ENCODE assay signal across 8 cellular contexts in the genomic region with DNA sequence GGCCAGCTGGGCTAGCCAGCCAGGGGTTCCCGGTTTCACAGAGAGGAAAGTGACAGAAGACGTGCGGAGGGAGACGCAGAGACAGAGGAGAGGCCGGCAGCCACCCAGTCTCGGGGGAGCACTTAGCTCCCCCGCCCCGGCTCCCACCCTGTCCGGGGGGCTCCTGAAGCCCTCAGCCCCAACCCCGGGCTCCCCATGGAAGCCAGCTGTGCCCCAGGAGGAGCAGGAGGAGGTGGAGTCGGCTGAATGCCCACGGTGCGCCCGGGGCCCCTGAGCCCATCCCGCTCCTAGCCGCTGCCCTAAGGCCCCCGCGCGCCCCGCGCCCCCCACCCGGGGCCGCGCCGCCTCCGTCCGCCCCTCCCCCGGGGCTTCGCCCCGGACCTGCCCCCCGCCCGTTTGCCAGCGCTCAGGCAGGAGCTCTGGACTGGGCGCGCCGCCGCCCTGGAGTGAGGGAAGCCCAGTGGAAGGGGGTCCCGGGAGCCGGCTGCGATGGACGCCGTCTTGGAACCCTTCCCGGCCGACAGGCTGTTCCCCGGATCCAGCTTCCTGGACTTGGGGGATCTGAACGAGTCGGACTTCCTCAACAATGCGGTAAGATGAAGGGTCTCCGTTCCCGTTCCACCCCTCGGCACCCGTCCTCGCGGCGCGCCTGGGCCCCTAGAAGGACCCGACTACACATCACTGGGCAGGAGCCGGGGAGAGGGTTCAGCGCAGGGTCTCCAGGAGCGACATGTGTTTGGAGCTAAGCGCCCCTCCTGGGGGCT. TPM values are rescaled to one million over a fixed set of nuclear protein-coding genes. Genes with fewer than 3 reads are reported as not detected.
DNase-seq lines count a peak whose midpoint lies in the region; ATAC-seq lines count a peak whose summit lies in the region.

Gene CREB3L1 (plus strand): TSS at position 40 of the 764 bp plus-strand sequence. CDS start 450 bp downstream, at position 490.

- H3K36me3 Mint-ChIP-seq in CD8-positive, alpha-beta memory T cell: peaks cover 0 to 2% (median 0%) of the 10 kb centered on the region in 3 donors
- H3K36me3 Mint-ChIP-seq in naive thymus-derived CD8-positive, alpha-beta T cell: no peaks in the 10 kb centered on the region
- H3K36me3 Mint-ChIP-seq in activated CD4-positive, alpha-beta T cell treated with anti-CD3 and anti-CD28 coated beads for 36 hours (ENCODE audit: low read depth): no peaks in the 10 kb centered on the region

- H3K4me1 ChIP-seq in CD8-positive, alpha-beta memory T cell (ENCODE audit: insufficient read depth, low read length): no peaks in the 10 kb centered on the region
- H3K4me1 ChIP-seq in HUES48 (ENCODE audit: control insufficient read depth, insufficient read depth, low read length) (peaks cover 31% of the 10 kb centered on the region), endocrine pancreas (ENCODE audit: control insufficient read depth, insufficient read depth, low read length) (peaks cover 15% of the 10 kb centered on the region)

- H3K27me3 ChIP-seq in CD8-positive, alpha-beta memory T cell (ENCODE audit: insufficient read depth, low read length, poor library complexity, severe bottlenecking): peaks cover 27% of the 10 kb centered on the region
- H3K27me3 ChIP-seq in HUES48 (ENCODE audit: control insufficient read depth, insufficient read depth, low read length) (peaks cover 4% of the 10 kb centered on the region; the same call in 1 of the 2 replicates), endocrine pancreas (ENCODE audit: control insufficient read depth, insufficient read depth, low read length) (no peaks in the 10 kb centered on the region)

- ATAC-seq in naive thymus-derived CD8-positive, alpha-beta T cell: peak; percentile 25 to 37
- ATAC-seq in GM21526 (IDR thresholded peaks at IDR 0.05; ENCODE audit: low FRiP score, unreplicated experiment) (no peak), GM21576 (IDR thresholded peaks at IDR 0.05; ENCODE audit: unreplicated experiment) (no peak)
- no peak for ATAC-seq in activated CD4-positive, alpha-beta T cell treated with anti-CD3 and anti-CD28 coated beads for 36 hours

- no peaks in the 10 kb centered on the region for H3K9me3 Mint-ChIP-seq in CD8-positive, alpha-beta memory T cell
- no peaks in the 10 kb centered on the region for H3K9me3 Mint-ChIP-seq in naive thymus-derived CD8-positive, alpha-beta T cell
- H3K9me3 Mint-ChIP-seq in activated CD4-positive, alpha-beta T cell treated with anti-CD3 and anti-CD28 coated beads for 36 hours (ENCODE audit: low read depth): no peaks in the 10 kb centered on the region

- peak within 1 kb of the TSS in 1 of 8 donors; percentile 19 for H3K27ac Mint-ChIP-seq in CD8-positive, alpha-beta memory T cell
- H3K27ac Mint-ChIP-seq in naive thymus-derived CD8-positive, alpha-beta T cell: no peak within 1 kb of the TSS
- no peak within 1 kb of the TSS for H3K27ac Mint-ChIP-seq in activated CD4-positive, alpha-beta T cell treated with anti-CD3 and anti-CD28 coated beads for 36 hours

- peak within 1 kb of the TSS in 5 of 7 donors; percentile 34 to 60 (median 47) for H3K4me3 Mint-ChIP-seq in CD8-positive, alpha-beta memory T cell
- peak within 1 kb of the TSS; percentile 51 to 77 (median 63) for H3K4me3 Mint-ChIP-seq in naive thymus-derived CD8-positive, alpha-beta T cell
- H3K4me3 Mint-ChIP-seq in activated CD4-positive, alpha-beta T cell treated with anti-CD3 and anti-CD28 coated beads for 36 hours: no peak within 1 kb of the TSS

- H3K27me3 Mint-ChIP-seq in CD8-positive, alpha-beta memory T cell: peaks cover 30 to 56% of the 10 kb centered on the region in 2 donors
- H3K27me3 Mint-ChIP-seq in naive thymus-derived CD8-positive, alpha-beta T cell: peaks cover 17 to 46% (median 40%) of the 10 kb centered on the region in 5 donors
- peaks cover 22% of the 10 kb centered on the region for H3K27me3 Mint-ChIP-seq in activated CD4-positive, alpha-beta T cell treated with anti-CD3 and anti-CD28 coated beads for 36 hours

- peak within 1 kb of the TSS; percentile 72 for H3K27ac ChIP-seq in CD8-positive, alpha-beta memory T cell (ENCODE audit: low read depth, low read length)
- H3K27ac ChIP-seq in HUES48 (ENCODE audit: low read depth, low read length): no peak within 1 kb of the TSS

- intact Hi-C loops in activated CD4-positive, alpha-beta T cell treated with anti-CD3 and anti-CD28 coated beads for 36 hours (cut with DNase I, micrococcal nuclease): no loop called here

- no peak for DNase-seq in CD8-positive, alpha-beta memory T cell
- DNase-seq in naive thymus-derived CD8-positive, alpha-beta T cell: no peak
- no peak for DNase-seq in dedifferentiated amniotic fluid mesenchymal stem cell (ENCODE audit: extremely low spot score)
- DNase-seq in activated CD4-positive, alpha-beta T cell treated with anti-CD3 and anti-CD28 coated beads for 36 hours: no peak

- POLR2A ChIA-PET in CD8-positive, alpha-beta memory T cell (lab: Charles Lee): no interaction called here
- POLR2A ChIA-PET in naive thymus-derived CD8-positive, alpha-beta T cell (lab: Charles Lee): no interaction called here
- POLR2A ChIA-PET in activated CD4-positive, alpha-beta T cell treated with anti-CD3 and anti-CD28 coated beads for 36 hours (lab: Charles Lee): no interaction called here

- H3K4me3 ChIP-seq in CD8-positive, alpha-beta memory T cell (ENCODE audit: low read length): no peak within 1 kb of the TSS
- peak within 1 kb of the TSS; percentile 78 for H3K4me3 ChIP-seq in HUES48 (ENCODE audit: low read depth, low read length)
- H3K4me3 ChIP-seq in endocrine pancreas (ENCODE audit: control insufficient read depth, insufficient read depth, low read length): peak within 1 kb of the TSS; percentile 10

- peaks cover 7 to 10% (median 9%) of the 10 kb centered on the region in 3 donors for H3K4me1 Mint-ChIP-seq in CD8-positive, alpha-beta memory T cell
- peaks cover 10 to 25% (median 16%) of the 10 kb centered on the region in 4 donors for H3K4me1 Mint-ChIP-seq in naive thymus-derived CD8-positive, alpha-beta T cell
- H3K4me1 Mint-ChIP-seq in activated CD4-positive, alpha-beta T cell treated with anti-CD3 and anti-CD28 coated beads for 36 hours: peaks cover 4% of the 10 kb centered on the region

- H3K36me3 ChIP-seq in CD8-positive, alpha-beta memory T cell (ENCODE audit: insufficient read depth, low read length): no peaks in the 10 kb centered on the region
- H3K36me3 ChIP-seq in HUES48 (ENCODE audit: control insufficient read depth, insufficient read depth, low read length) (no peaks in the 10 kb centered on the region), endocrine pancreas (ENCODE audit: control insufficient read depth, insufficient read depth, low read length) (no peaks in the 10 kb centered on the region)

- CTCF ChIA-PET in CD8-positive, alpha-beta memory T cell (lab: Charles Lee): interaction anchor here (0.9 kb wide), 1 partner anchor 40 kb away, joined by 3 read pairs; no protein-coding TSS in a partner anchor
- CTCF ChIA-PET in activated CD4-positive, alpha-beta T cell treated with anti-CD3 and anti-CD28 coated beads for 36 hours (lab: Charles Lee): interaction anchor here (0.6 to 2.0 kb wide), 6 partner anchors 18 to 216 kb away, joined by 3 to 11 read pairs (median 4); no protein-coding TSS in a partner anchor

- H3K9ac ChIP-seq in HUES48 (ENCODE audit: low read depth, low read length) (0 out of 2 replicates have a peak within 1 kb of the TSS, but pooled peaks have one; percentile 18), endocrine pancreas (ENCODE audit: control insufficient read depth, insufficient read depth, low read length) (peak within 1 kb of the TSS; percentile 56)

- no peaks in the 10 kb centered on the region for H3K9me3 ChIP-seq in CD8-positive, alpha-beta memory T cell (ENCODE audit: low read length)
- H3K9me3 ChIP-seq in HUES48 (ENCODE audit: control insufficient read depth, insufficient read depth, low read length) (no peaks in the 10 kb centered on the region), endocrine pancreas (ENCODE audit: control insufficient read depth, low read length) (no peaks in the 10 kb centered on the region)

RNA-seq across cellular contexts. Expression of gene CREB3L1, which starts in this region (rescaled TPM):
- total RNA-seq in CD8-positive, alpha-beta memory T cell: not detected
- polyA plus RNA-seq in CD8-positive, alpha-beta memory T cell: not detected
- total RNA-seq in naive thymus-derived CD8-positive, alpha-beta T cell: not detected
- polyA plus RNA-seq in naive thymus-derived CD8-positive, alpha-beta T cell: not detected
- total RNA-seq in activated CD4-positive, alpha-beta T cell treated with anti-CD3 and anti-CD28 coated beads for 36 hours: under 1 TPM in 1 of 2 experiments, not detected in 1; 0.19 TPM

Comparison
In these comparisons a context has a peak if more than half of its experiments do, and no peak if none do; other contexts are left out.
1. Peak in ATAC-seq in naive thymus-derived CD8-positive, alpha-beta T cell; RNA of the gene not detected or under 1 TPM.